17 cellular contexts compared by ENCODE assay signal in the genomic region with DNA sequence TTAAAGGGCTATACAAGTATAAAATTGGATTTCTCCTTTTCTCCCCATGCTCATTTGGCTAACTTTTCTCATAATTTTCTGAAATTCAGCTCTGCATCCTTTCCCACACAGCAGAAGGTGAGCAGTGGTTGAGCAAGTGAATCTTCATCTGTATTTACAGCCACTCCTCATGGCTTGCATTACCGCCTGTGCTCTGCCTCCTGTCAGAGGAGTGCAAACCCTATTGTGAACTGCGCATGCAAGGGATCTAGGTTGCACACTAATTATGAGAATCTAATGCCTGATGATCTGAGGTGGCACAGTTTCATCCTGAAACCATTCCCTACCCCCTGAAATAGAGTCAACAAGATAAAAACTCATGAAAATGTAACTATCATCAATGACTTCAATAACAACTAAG. TPM values are rescaled to one million over a fixed set of nuclear protein-coding genes. Genes with fewer than 3 reads are reported as not detected.
A peak's percentile ranks its signal among the peaks of the same experiment; 100 is the strongest.
DNase-seq lines count a peak whose midpoint lies in the region; ATAC-seq and TF ChIP-seq lines count a peak whose summit lies in the region.
"Had no signal": no experiment of that assay in that cellular context is flagged by ENCODE, and none has a peak within 500 bp of the region (broad histone marks: within the 10 kb centered on the region; RNA-seq: fewer than 3 reads in every experiment).

No MANE protein-coding gene starts in this region.

- H3K9me3 Mint-ChIP-seq in activated T-helper 17 cell treated with anti-CD3 and anti-CD28 coated beads, Interleukin-2, amount 50 U/mL, for 72 hours: no peaks in the 10 kb centered on the region
- H3K9me3 Mint-ChIP-seq: HFFc6 had no signal

- H3K4me1 Mint-ChIP-seq in activated T-helper 17 cell treated with anti-CD3 and anti-CD28 coated beads, Interleukin-2, amount 50 U/mL, for 72 hours: peaks cover 21% of the 10 kb centered on the region

- H3K36me3 ChIP-seq in HEK293 (ENCODE audit: control insufficient read depth in 2 of 2, insufficient read depth in 1 of 2, low read length in 2 of 2) (peaks cover 21 to 22% of the 10 kb centered on the region in 2 experiments; a peak in 2 of 3 replicates), MG63 (peaks cover 16% of the 10 kb centered on the region)

- POLR2A ChIA-PET in HEK293 (lab: Yijun Ruan, JAX): no interaction called here

- no peak for TF ChIP-seq CTCF in HEK293 (tag by site-specific recombination; IDR thresholded peaks at IDR 0.05)

- peaks cover 78% of the 10 kb centered on the region for H3K36me3 Mint-ChIP-seq in activated T-helper 17 cell treated with anti-CD3 and anti-CD28 coated beads, Interleukin-2, amount 50 U/mL, for 72 hours (ENCODE audit: low read depth)

- no peaks in the 10 kb centered on the region for H3K27me3 ChIP-seq in MG63

- peak; percentile 54 for ATAC-seq in activated T-helper 17 cell treated with anti-CD3 and anti-CD28 coated beads, Interleukin-2, amount 50 U/mL, for 72 hours (replicated peaks)
- ATAC-seq in stimulated activated naive CD8-positive, alpha-beta T cell treated with anti-CD3 and anti-CD28 coated beads, Interleukin-15, Interleukin-2, amounts not matched to agents 100 U/mL and 50 U/mL, for 24 hours: no peak
- ATAC-seq: GM23338, HCT116 had no signal

- H3K27ac Mint-ChIP-seq in activated T-helper 17 cell treated with anti-CD3 and anti-CD28 coated beads, Interleukin-2, amount 50 U/mL, for 72 hours: no peak overlapping the region
- H3K27ac Mint-ChIP-seq: GM23338, H9, HFFc6 had no signal

- H3K4me3 ChIP-seq in HEK293 (ENCODE audit: low read depth, low read length) (no peak overlapping the region), MG63 (no peak overlapping the region)
- H3K4me3 ChIP-seq: GM23338 had no signal

- no peak overlapping the region for H3K27ac ChIP-seq in HEK293 (ENCODE audit: extremely low read depth, low read depth, low read length)

- CTCF ChIA-PET in HEK293 (lab: Yijun Ruan, JAX): no interaction called here

- H3K9me3 ChIP-seq in HEK293 (ENCODE audit: control insufficient read depth, insufficient read depth, low read depth, low read length): no peaks in the 10 kb centered on the region
- no peaks in the 10 kb centered on the region for H3K9me3 ChIP-seq in MG63

- peaks cover 5% of the 10 kb centered on the region for H3K4me1 ChIP-seq in HEK293 (ENCODE audit: control insufficient read depth, insufficient read depth, low read length)

- H3K27me3 Mint-ChIP-seq in activated T-helper 17 cell treated with anti-CD3 and anti-CD28 coated beads, Interleukin-2, amount 50 U/mL, for 72 hours: no peaks in the 10 kb centered on the region
- H3K27me3 Mint-ChIP-seq: CD4-positive, alpha-beta memory T cell had no signal

- H3K4me3 Mint-ChIP-seq in activated T-helper 17 cell treated with anti-CD3 and anti-CD28 coated beads, Interleukin-2, amount 50 U/mL, for 72 hours: no peak overlapping the region
- H3K4me3 Mint-ChIP-seq: CD4-positive, alpha-beta memory T cell; GM23338; H9; HFFc6 had no signal

- peak; percentile 14 for DNase-seq in stimulated activated CD4-positive, alpha-beta T cell treated with anti-CD3 and anti-CD28 coated beads, Interleukin-15, amount 100 ng/mL, for 24 hours
- DNase-seq in stimulated activated CD4-positive, alpha-beta T cell treated with anti-CD3 and anti-CD28 coated beads, Interleukin-2, amount 100 ng/mL, for 24 hours: no peak
- DNase-seq in MG63: no peak
- DNase-seq in stimulated activated naive CD8-positive, alpha-beta T cell treated with anti-CD3 and anti-CD28 coated beads, Interleukin-15, Interleukin-2, amounts not matched to agents 100 U/mL and 50 U/mL, for 24 hours: no peak
- DNase-seq: C1 segment of cervical spinal cord; Calu3; CD4-positive, alpha-beta memory T cell; COR-L47; DMS53; DMS79 treated with DMSO at 0.1 percent for 48 hours; GF-D8; H9; HFFc6 had no signal

TF ChIP-seq in HEK293, 187 proteins besides CTCF, POLR2A, EP300 and RAD21:
- TF ChIP-seq, protein P1, sequence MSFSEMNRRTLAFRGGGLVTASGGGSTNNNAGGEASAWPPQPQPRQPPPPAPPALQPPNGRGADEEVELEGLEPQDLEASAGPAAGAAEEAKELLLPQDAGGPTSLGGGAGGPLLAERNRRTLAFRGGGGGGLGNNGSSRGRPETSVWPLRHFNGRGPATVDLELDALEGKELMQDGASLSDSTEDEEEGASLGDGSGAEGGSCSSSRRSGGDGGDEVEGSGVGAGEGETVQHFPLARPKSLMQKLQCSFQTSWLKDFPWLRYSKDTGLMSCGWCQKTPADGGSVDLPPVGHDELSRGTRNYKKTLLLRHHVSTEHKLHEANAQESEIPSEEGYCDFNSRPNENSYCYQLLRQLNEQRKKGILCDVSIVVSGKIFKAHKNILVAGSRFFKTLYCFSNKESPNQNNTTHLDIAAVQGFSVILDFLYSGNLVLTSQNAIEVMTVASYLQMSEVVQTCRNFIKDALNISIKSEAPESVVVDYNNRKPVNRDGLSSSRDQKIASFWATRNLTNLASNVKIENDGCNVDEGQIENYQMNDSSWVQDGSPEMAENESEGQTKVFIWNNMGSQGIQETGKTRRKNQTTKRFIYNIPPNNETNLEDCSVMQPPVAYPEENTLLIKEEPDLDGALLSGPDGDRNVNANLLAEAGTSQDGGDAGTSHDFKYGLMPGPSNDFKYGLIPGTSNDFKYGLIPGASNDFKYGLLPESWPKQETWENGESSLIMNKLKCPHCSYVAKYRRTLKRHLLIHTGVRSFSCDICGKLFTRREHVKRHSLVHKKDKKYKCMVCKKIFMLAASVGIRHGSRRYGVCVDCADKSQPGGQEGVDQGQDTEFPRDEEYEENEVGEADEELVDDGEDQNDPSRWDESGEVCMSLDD (tag by site-specific recombination; IDR thresholded peaks at IDR 0.05): no peak
- peak; percentile 99 for TF ChIP-seq ZNF610 (tag by site-specific recombination; IDR thresholded peaks at IDR 0.05; ENCODE audit: borderline replicate concordance)

RNA-seq across cellular contexts. Expression of gene ME2, which starts 20.0 kb away (rescaled TPM):
- total RNA-seq in activated T-helper 17 cell treated with anti-CD3 and anti-CD28 coated beads, Interleukin-2, amount 50 U/mL, for 72 hours: 100 to 1,000 TPM in 1 of 2 donors, 10 to 100 TPM in 1; 58.4 to 115 TPM
- 59.8 and 68.3 TPM in 2 replicates for total RNA-seq in MG63 (2014; rRNA removed; shearing (Covaris generic); ENCODE audit: low replicate concordance)
